6 cellular contexts compared by ENCODE assay signal in the genomic region with DNA sequence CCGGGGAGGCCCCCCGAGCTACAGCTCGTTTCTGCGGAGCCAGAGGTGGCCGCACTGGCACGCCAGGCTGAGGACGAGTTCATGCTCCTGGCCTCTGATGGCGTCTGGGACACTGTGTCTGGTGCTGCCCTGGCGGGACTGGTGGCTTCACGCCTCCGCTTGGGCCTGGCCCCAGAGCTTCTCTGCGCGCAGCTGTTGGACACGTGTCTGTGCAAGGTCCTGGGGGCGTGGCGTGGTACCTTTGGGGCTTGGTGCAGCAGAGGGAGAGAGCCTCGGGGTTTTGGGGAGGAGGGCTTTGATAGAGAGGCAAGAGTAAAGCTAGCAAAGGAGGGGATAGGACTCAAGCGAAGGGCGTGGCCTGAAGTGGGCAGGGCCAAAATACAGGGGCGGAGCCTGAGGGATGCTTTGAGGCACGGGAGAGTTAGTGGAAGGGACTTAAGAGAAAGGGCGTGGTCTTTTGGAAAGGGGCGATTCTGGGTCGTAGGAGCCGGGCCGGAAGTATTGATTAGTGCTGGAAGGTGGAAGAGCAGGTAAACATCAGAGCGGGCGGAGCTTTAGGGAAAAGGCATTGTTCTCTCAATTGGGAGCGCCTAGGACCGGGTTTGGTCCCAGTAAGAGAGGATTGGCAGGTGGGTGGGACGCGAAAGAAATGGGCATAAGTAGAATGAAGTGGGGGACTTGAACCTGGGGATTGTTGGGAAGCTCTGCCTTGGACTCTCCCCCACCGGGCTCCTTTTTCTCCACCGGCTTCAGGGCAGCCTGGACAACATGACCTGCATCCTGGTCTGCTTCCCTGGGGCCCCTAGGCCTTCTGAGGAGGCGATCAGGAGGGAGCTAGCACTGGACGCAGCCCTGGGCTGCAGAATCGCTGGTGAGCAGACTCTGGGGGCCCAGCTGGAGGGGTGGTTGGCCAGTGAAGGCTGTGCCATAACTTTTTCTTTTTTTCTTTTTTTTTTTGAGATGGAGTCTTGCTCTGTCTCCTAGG. TPM values are rescaled to one million over a fixed set of nuclear protein-coding genes. Genes with fewer than 3 reads are reported as not detected.
DNase-seq lines count a peak whose midpoint lies in the region; ATAC-seq lines count a peak whose summit lies in the region.

No MANE protein-coding gene starts in this region.

- peak; percentile 49 for DNase-seq in HS-27A (ENCODE audit: low read depth)
- DNase-seq in activated CD4-positive, CD25-positive, alpha-beta regulatory T cell treated with anti-CD3 and anti-CD28 coated beads, Interleukin-2, amount 50 U/mL, for 72 hours, result peak; percentile 57
- peak; percentile 57 for DNase-seq in left cardiac atrium
- peak; percentile 44 to 69 (median 53) for DNase-seq in stimulated activated naive CD4-positive, alpha-beta T cell (lab: John Stamatoyannopoulos, UW)

- intact Hi-C loops in left cardiac atrium (cut with DNase I), result no loop called here

- ATAC-seq in left cardiac atrium (peak in 1 of 2 donors; percentile 11), GM18909 (IDR thresholded peaks at IDR 0.05; ENCODE audit: poor library complexity, unreplicated experiment) (no peak), HG03378 (IDR thresholded peaks at IDR 0.05; ENCODE audit: unreplicated experiment) (no peak)

RNA-seq across cellular contexts. Expression of a gene that starts 1.2 kb away (rescaled TPM):
- 1 to 10 TPM in 1 of 2 donors, under 1 TPM in 1; 0.47 to 1.0 TPM for total RNA-seq in left cardiac atrium

RNA-seq across cellular contexts. Expression of a gene that starts 2.6 kb away (rescaled TPM):
- total RNA-seq in left cardiac atrium, result 10 to 100 TPM; 13.0 to 16.3 TPM

RNA-seq across cellular contexts. Expression of a gene that starts 7.8 kb away (rescaled TPM):
- 10 to 100 TPM; 48.4 to 91.7 TPM for total RNA-seq in left cardiac atrium

RNA-seq across cellular contexts. Expression of a gene that starts 31.7 kb away (rescaled TPM):
- total RNA-seq in left cardiac atrium, result 1 to 10 TPM; 1.5 to 5.5 TPM
